ENCODE assay signal across 30 cellular contexts in the genomic region with DNA sequence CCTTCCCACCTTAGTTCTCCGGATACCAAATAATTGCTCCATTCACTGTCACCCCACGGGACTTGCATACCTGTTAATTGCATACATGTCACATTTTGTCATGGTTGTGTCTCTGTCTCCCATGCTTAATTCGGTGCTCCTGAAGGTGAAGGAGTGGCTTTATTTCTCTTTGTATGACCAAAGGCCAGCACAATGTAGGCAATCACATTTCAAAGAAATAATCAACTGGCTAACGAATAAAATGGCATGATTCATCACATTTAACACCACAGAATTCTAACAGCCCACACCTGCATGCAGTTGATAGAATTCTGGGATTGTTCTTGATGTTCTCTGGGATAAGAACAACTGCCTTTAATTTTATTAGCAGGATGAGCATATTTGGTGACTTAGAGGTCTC. TPM values are rescaled to one million over a fixed set of nuclear protein-coding genes. Genes with fewer than 3 reads are reported as not detected.
"Had no signal": no experiment of that assay in that cellular context is flagged by ENCODE, and none has a peak within 500 bp of the region (broad histone marks: within the 10 kb centered on the region; RNA-seq: fewer than 3 reads in every experiment).

No MANE protein-coding gene starts in this region.

- ATAC-seq: activated CD8-positive, alpha-beta memory T cell treated with anti-CD3 and anti-CD28 coated beads, Interleukin-2, amount 10 ng/mL, durations not matched to agents 7 days and 5 days; activated naive CD8-positive, alpha-beta T cell treated with anti-CD3 and anti-CD28 coated beads, Interleukin-2, amount 50 U/mL, for 24 hours; Panc1 had no signal

- H3K27ac ChIP-seq: SJCRH30, SK-N-MC, WERI-Rb-1 had no signal

- H3K27me3 ChIP-seq: SJCRH30 had no signal

- H3K4me1 ChIP-seq: SJCRH30 had no signal

- DNase-seq: activated CD4-positive, alpha-beta memory T cell treated with anti-CD3 and anti-CD28 coated beads, Interleukin-2, amount 10 ng/mL, durations not matched to agents 7 days and 5 days; activated CD4-positive, alpha-beta T cell treated with anti-CD3 and anti-CD28 coated beads for 1 hour; activated CD4-positive, alpha-beta T cell treated with anti-CD3 and anti-CD28 coated beads for 48 hours; activated CD4-positive, CD25-positive, alpha-beta regulatory T cell; activated CD8-positive, alpha-beta memory T cell treated with anti-CD3 and anti-CD28 coated beads for 24 hours; activated CD8-positive, alpha-beta memory T cell treated with anti-CD3 and anti-CD28 coated beads, Interleukin-2, amount 10 ng/mL, durations not matched to agents 7 days and 5 days; activated CD8-positive, alpha-beta memory T cell treated with anti-CD3 and anti-CD28 coated beads, Interleukin-2, amount 50 U/mL, for 48 hours; activated effector memory CD4-positive, alpha-beta T cell treated with Interleukin-2 at 50 U/mL for 16 hours; activated naive CD4-positive, alpha-beta T cell treated with anti-CD3 and anti-CD28 coated beads, Interleukin-2, amount 10 ng/mL, durations not matched to agents 7 days and 5 days; activated naive CD8-positive, alpha-beta T cell treated with anti-CD3 and anti-CD28 coated beads, Interleukin-2, amount 50 U/mL, for 24 hours; activated T-cell treated with anti-CD3 and anti-CD28 coated beads, Interleukin-2, amount 50 U/mL, for 48 hours; anterior cingulate cortex; central memory CD4-positive, alpha-beta T cell; NCI-H1105; NCI-H1417 treated with DMSO at 0.1 percent for 48 hours; NCI-H1930; NCI-H2081 treated with DMSO at 0.1 percent for 48 hours; NCI-H345; NCI-H524 treated with DMSO at 0.1 percent for 48 hours; SHP77; SJCRH30; T1000; WERI-Rb-1 had no signal

- H3K9me3 ChIP-seq: SJCRH30 had no signal

- H3K4me3 ChIP-seq: SJCRH30, SK-N-MC had no signal

- H3K36me3 ChIP-seq: SJCRH30, WERI-Rb-1 had no signal

RNA-seq across cellular contexts. Expression of a gene that starts 59.3 kb away (rescaled TPM):
- total RNA-seq: activated CD4-positive, alpha-beta memory T cell treated with anti-CD3 and anti-CD28 coated beads, Interleukin-2, amount 10 ng/mL, durations not matched to agents 7 days and 5 days; activated CD8-positive, alpha-beta memory T cell treated with anti-CD3 and anti-CD28 coated beads, Interleukin-2, amount 10 ng/mL, durations not matched to agents 7 days and 5 days; MCF 10A; NCI-H460; RPMI7951; SJCRH30; T-helper 1 cell treated with Interleukin-12 subunit alpha and Interleukin-12 subunit beta and Interleukin-4 antibody, amounts not matched to agents 30 ng/mL and 1 ng/mL, for 36 hours; T-helper 2 cell treated with Interferon-gamma antibody and Interleukin-4, amounts not matched to agents 100 ng/mL and 5 ng/mL, for 36 hours had no signal
